Comparison of ENCODE assay signal across 24 cellular contexts in genomic region chr1:19622204-19622603, GRCh38. TPM values are rescaled to one million over a fixed set of nuclear protein-coding genes. Genes with fewer than 3 reads are reported as not detected.
DNase-seq lines count a peak whose midpoint lies in the region; ATAC-seq and TF ChIP-seq lines count a peak whose summit lies in the region.
"Had no signal": no experiment of that assay in that cellular context is flagged by ENCODE, and none has a peak within 500 bp of the region (broad histone marks: within the 10 kb centered on the region; RNA-seq: fewer than 3 reads in every experiment).

No MANE protein-coding gene starts in this region.

- TF ChIP-seq CTCF in right lobe of liver (IDR thresholded peaks at IDR 0.05) (no peak), A673 (conservative IDR thresholded peaks at IDR 0.05; ENCODE audit: low read depth, low read length) (no peak)

- ATAC-seq in right lobe of liver: no peak
- ATAC-seq: activated T-helper 17 cell treated with anti-CD3 and anti-CD28 coated beads, Interleukin-2, amount 50 U/mL, for 72 hours; T-helper 17 cell had no signal

- POLR2A ChIA-PET in A673 (lab: Charles Lee; ENCODE audit: low non-redundant PET): no interaction called here

- H3K9me3 ChIP-seq in adipocyte (ENCODE audit: control insufficient read depth, low read length) (no peaks in the 10 kb centered on the region), right lobe of liver (no peaks in the 10 kb centered on the region), A673 (ENCODE audit: low read depth, low read length, poor library complexity, severe bottlenecking) (no peaks in the 10 kb centered on the region)
- H3K9me3 ChIP-seq: right atrium auricular region, stomach, vagina had no signal

- WGBS in right lobe of liver (ENCODE audit: insufficient coverage, low coverage, low lambda C conversion rate, missing lambda C conversion rate): 100% methylated on average over 1 of the region's 1 CpG

- DNase-seq in ELR (ENCODE audit: low read depth) (peak; percentile 50), adipocyte (ENCODE audit: low read depth) (peak; percentile 72), fibroblast of gingiva (ENCODE audit: low read depth) (peak; percentile 80), renal cortical epithelial cell (ENCODE audit: low read depth) (peak; percentile 85), right lobe of liver (no peak), posterior vena cava (ENCODE audit: low spot score) (no peak), A673 (ENCODE audit: low spot score) (no peak), caudate nucleus (lab: John Stamatoyannopoulos, UW) (no peak)
- DNase-seq: amniotic stem cell, COR-L47, cortex of kidney, erythroblast, NCI-H146, Right ventricle myocardium superior, stomach, T-helper 17 cell had no signal

- peaks cover 42% of the 10 kb centered on the region for H3K4me1 ChIP-seq in adipocyte (ENCODE audit: control insufficient read depth, insufficient read depth, low read length)
- peaks cover 0 to 19% (median 6%) of the 10 kb centered on the region in 4 donors for H3K4me1 ChIP-seq in right lobe of liver
- no peaks in the 10 kb centered on the region for H3K4me1 ChIP-seq in A673 (ENCODE audit: insufficient read depth, low read length, poor library complexity, severe bottlenecking)

- intact Hi-C loops in right lobe of liver (cut with DNase I): no loop called here
- intact Hi-C loops in posterior vena cava (cut with DNase I): no loop called here
- intact Hi-C loops in A673 (cut with micrococcal nuclease; ENCODE audit: unreplicated experiment): no loop called here

- TF ChIP-seq POLR2A in right lobe of liver (IDR thresholded peaks at IDR 0.05): no peak

- H3K27me3 ChIP-seq in adipocyte (replicated peaks; ENCODE audit: control insufficient read depth, insufficient read depth, low read length): no peaks in the 10 kb centered on the region
- no peaks in the 10 kb centered on the region for H3K27me3 ChIP-seq in right lobe of liver
- H3K27me3 ChIP-seq in A673 (replicated peaks; ENCODE audit: insufficient read depth, low read depth, low read length, poor library complexity): no peaks in the 10 kb centered on the region
- H3K27me3 ChIP-seq: right atrium auricular region, stomach, vagina had no signal

- CTCF ChIA-PET in A673 (lab: Charles Lee): no interaction called here

- peak overlapping the region; percentile 10 for H3K9ac ChIP-seq in adipocyte (ENCODE audit: low read length)

- BruUV-seq in A673 (replicated peaks; lab: Mats Ljungman, UMichigan): no TSS peak

- H3K36me3 ChIP-seq in adipocyte (ENCODE audit: control insufficient read depth, insufficient read depth, low read length, severe bottlenecking) (peaks cover 43% of the 10 kb centered on the region), right lobe of liver (peaks cover 0 to 24% (median 6%) of the 10 kb centered on the region in 4 donors), A673 (ENCODE audit: insufficient read depth, low read length, poor library complexity, severe bottlenecking) (peaks cover 17% of the 10 kb centered on the region)

- H3K27ac ChIP-seq in right lobe of liver: no peak overlapping the region
- no peak overlapping the region for H3K27ac ChIP-seq in A673 (ENCODE audit: low read depth, low read length, poor library complexity, severe bottlenecking)
- H3K27ac ChIP-seq in caudate nucleus (ENCODE audit: low read depth, low read length): no peak overlapping the region
- H3K27ac ChIP-seq: vagina had no signal

- H3K4me3 ChIP-seq in adipocyte (ENCODE audit: low read length) (no peak overlapping the region), right lobe of liver (no peak overlapping the region), A673 (ENCODE audit: low read depth, low read length, poor library complexity, severe bottlenecking) (no peak overlapping the region)
- H3K4me3 ChIP-seq: right atrium auricular region, stomach, vagina had no signal

RNA-seq across cellular contexts. Expression of gene NBL1, which starts 21.9 kb away (rescaled TPM):
- total RNA-seq in renal cortical epithelial cell: 76.9 and 168 TPM in 2 replicates
- total RNA-seq in right lobe of liver: 1 to 10 TPM; 2.2 to 5.7 (median 3.4) TPM
- 100 to 1,000 TPM; 137 to 186 TPM for total RNA-seq in posterior vena cava
- total RNA-seq in A673 (2021): 7.9 and 12.5 TPM in 2 replicates

RNA-seq across cellular contexts. Expression of gene HTR6, which starts 42.5 kb away (rescaled TPM):
- not detected in 2 replicates for total RNA-seq in renal cortical epithelial cell
- total RNA-seq in right lobe of liver: not detected
- total RNA-seq in posterior vena cava: not detected
- not detected in 2 replicates for total RNA-seq in A673 (2021)
- total RNA-seq: activated CD8-positive, alpha-beta memory T cell treated with anti-CD3 and anti-CD28 coated beads for 36 hours; M059J; mesenteric fat pad; NCI-H460; neural crest cell; right atrium auricular region; Right ventricle myocardium superior; stomach; vagina had no signal

Comparison
In these comparisons a context has a peak if more than half of its experiments do, and no peak if none do; other contexts are left out.
1. DNase-seq: peak in ELR (single experiment), adipocyte (single experiment), fibroblast of gingiva (single experiment) and renal cortical epithelial cell (single experiment); none in right lobe of liver (0 of 3), posterior vena cava (single experiment), A673 (single experiment) and caudate nucleus (0 of 61).